ENCODE assay signal across 16 cellular contexts in genomic region chr1:228401782-228402637, GRCh38. TPM values are rescaled to one million over a fixed set of nuclear protein-coding genes. Genes with fewer than 3 reads are reported as not detected.
DNase-seq lines count a peak whose midpoint lies in the region; ATAC-seq and TF ChIP-seq lines count a peak whose summit lies in the region.
"Had no signal": no experiment of that assay in that cellular context is flagged by ENCODE, and none has a peak within 500 bp of the region (broad histone marks: within the 10 kb centered on the region; RNA-seq: fewer than 3 reads in every experiment).

No MANE protein-coding gene starts in this region.

- no peak overlapping the region for H3K4me2 ChIP-seq in osteoblast (ENCODE audit: insufficient read depth, low read length)

- no peak overlapping the region for H2AFZ ChIP-seq in osteoblast (ENCODE audit: low read length)

- peak overlapping the region; percentile 19 for H3K27ac Mint-ChIP-seq in activated CD8-positive, alpha-beta memory T cell treated with anti-CD3 and anti-CD28 coated beads, Interleukin-2, amount 10 ng/mL, durations not matched to agents 7 days and 5 days
- peak overlapping the region; percentile 93 for H3K27ac Mint-ChIP-seq in T-helper 17 cell

- H3K9me3 ChIP-seq in T-helper 17 cell (ENCODE audit: control insufficient read depth, low read length, poor library complexity, severe bottlenecking) (no peaks in the 10 kb centered on the region), osteoblast (ENCODE audit: low read depth, low read length) (no peaks in the 10 kb centered on the region)

- peak overlapping the region; percentile 13 for H3K27ac ChIP-seq in epithelial cell of prostate
- no peak overlapping the region for H3K27ac ChIP-seq in osteoblast (ENCODE audit: low read depth, low read length)

- peaks cover 75% of the 10 kb centered on the region for H3K79me2 ChIP-seq in osteoblast (ENCODE audit: insufficient read depth, low read length)

- no peaks in the 10 kb centered on the region for H3K27me3 Mint-ChIP-seq in activated CD8-positive, alpha-beta memory T cell treated with anti-CD3 and anti-CD28 coated beads, Interleukin-2, amount 10 ng/mL, durations not matched to agents 7 days and 5 days
- H3K27me3 Mint-ChIP-seq in T-helper 17 cell = no peaks in the 10 kb centered on the region
- H3K27me3 Mint-ChIP-seq: type B pancreatic cell had no signal

- no peak for DNase-seq in activated CD8-positive, alpha-beta memory T cell treated with anti-CD3 and anti-CD28 coated beads, Interleukin-2, amount 10 ng/mL, durations not matched to agents 7 days and 5 days
- DNase-seq in activated CD8-positive, alpha-beta memory T cell treated with anti-CD3 and anti-CD28 coated beads, Interleukin-2, amount 50 U/mL, for 48 hours = no peak
- DNase-seq in T-helper 17 cell (no peak), epithelial cell of prostate (ENCODE audit: low read depth, low spot score) (no peak), osteoblast (ENCODE audit: insufficient read length, low spot score, missing footprints) (peak; percentile 27), DMS 273 treated with DMSO at 0.1 percent for 48 hours (lab: John Stamatoyannopoulos, UW) (no peak)
- no peak for DNase-seq in stimulated activated CD4-positive, alpha-beta T cell treated with anti-CD3 and anti-CD28 coated beads, Interleukin-2, amount 100 ng/mL, for 48 hours
- DNase-seq: activated CD8-positive, alpha-beta memory T cell treated with anti-CD3 and anti-CD28 coated beads for 24 hours; GOT3; hippocampal formation; Karpas-422; NCI-H1105 treated with DMSO at 0.1 percent for 48 hours; small intestine had no signal

- no peaks in the 10 kb centered on the region for H3K27me3 ChIP-seq in osteoblast (ENCODE audit: insufficient read depth, low read length)

- peaks cover 60% of the 10 kb centered on the region for H3K36me3 Mint-ChIP-seq in activated CD8-positive, alpha-beta memory T cell treated with anti-CD3 and anti-CD28 coated beads, Interleukin-2, amount 10 ng/mL, durations not matched to agents 7 days and 5 days
- no peaks in the 10 kb centered on the region for H3K36me3 Mint-ChIP-seq in T-helper 17 cell (ENCODE audit: low read depth)
- H3K36me3 Mint-ChIP-seq: type B pancreatic cell had no signal

- TF ChIP-seq CTCF in osteoblast (IDR thresholded peaks at IDR 0.05; ENCODE audit: extremely low read depth, low read depth, low read length) = no peak

- peaks cover 50% of the 10 kb centered on the region for H4K20me1 ChIP-seq in osteoblast (ENCODE audit: insufficient read depth, low read length)

- no peaks in the 10 kb centered on the region for H3K9me3 Mint-ChIP-seq in activated CD8-positive, alpha-beta memory T cell treated with anti-CD3 and anti-CD28 coated beads, Interleukin-2, amount 10 ng/mL, durations not matched to agents 7 days and 5 days (ENCODE audit: low read depth)
- H3K9me3 Mint-ChIP-seq: type B pancreatic cell had no signal

- H3K4me1 ChIP-seq in osteoblast (ENCODE audit: insufficient read depth, low read length) = peaks cover 13% of the 10 kb centered on the region

- ATAC-seq in activated CD8-positive, alpha-beta memory T cell treated with anti-CD3 and anti-CD28 coated beads, Interleukin-2, amount 10 ng/mL, durations not matched to agents 7 days and 5 days = no peak
- ATAC-seq in T-helper 17 cell (no peak), GM18873 (IDR thresholded peaks at IDR 0.05; ENCODE audit: low FRiP score, unreplicated experiment) (no peak)
- ATAC-seq: Panc1 had no signal

- peaks cover 49% of the 10 kb centered on the region for H3K4me1 Mint-ChIP-seq in activated CD8-positive, alpha-beta memory T cell treated with anti-CD3 and anti-CD28 coated beads, Interleukin-2, amount 10 ng/mL, durations not matched to agents 7 days and 5 days
- peaks cover 55% of the 10 kb centered on the region for H3K4me1 Mint-ChIP-seq in T-helper 17 cell

- CTCF ChIA-PET in activated CD8-positive, alpha-beta memory T cell treated with anti-CD3 and anti-CD28 coated beads, Interleukin-2, amount 10 ng/mL, durations not matched to agents 7 days and 5 days (lab: Charles Lee) = interaction anchor here (5.9 kb wide), 1 partner anchor 56 kb away, joined by 44 read pairs; a partner anchor contains a TSS

- peaks cover 15% of the 10 kb centered on the region for H3K36me3 ChIP-seq in osteoblast (ENCODE audit: insufficient read depth, low read length)

- H3K4me3 Mint-ChIP-seq in activated CD8-positive, alpha-beta memory T cell treated with anti-CD3 and anti-CD28 coated beads, Interleukin-2, amount 10 ng/mL, durations not matched to agents 7 days and 5 days = no peak overlapping the region
- no peak overlapping the region for H3K4me3 Mint-ChIP-seq in T-helper 17 cell
- H3K4me3 Mint-ChIP-seq: type B pancreatic cell had no signal

- no peak overlapping the region for H3K4me3 ChIP-seq in osteoblast (ENCODE audit: insufficient read depth, low read length)

RNA-seq across cellular contexts. Expression of gene TRIM11, which starts 4.6 kb away (rescaled TPM):
- total RNA-seq in activated CD8-positive, alpha-beta memory T cell treated with anti-CD3 and anti-CD28 coated beads, Interleukin-2, amount 10 ng/mL, durations not matched to agents 7 days and 5 days = 10 to 100 TPM; 65.1 to 66.1 TPM
- total RNA-seq in T-helper 17 cell (10 to 100 TPM; 35.5 to 52.5 TPM), osteoblast (22.1 and 25.7 TPM in 2 replicates)

RNA-seq across cellular contexts. Expression of gene TRIM17, which starts 14.7 kb away (rescaled TPM):
- total RNA-seq in activated CD8-positive, alpha-beta memory T cell treated with anti-CD3 and anti-CD28 coated beads, Interleukin-2, amount 10 ng/mL, durations not matched to agents 7 days and 5 days = 1 to 10 TPM; 2.6 to 2.8 TPM
- total RNA-seq in T-helper 17 cell (1 to 10 TPM in 1 of 2 donors, under 1 TPM in 1; 0.47 to 2.0 TPM), osteoblast (under 0.01 TPM in 1 of 2 replicates, not detected in the other)
